Comparison of ENCODE assay signal across 8 cellular contexts in the genomic region with DNA sequence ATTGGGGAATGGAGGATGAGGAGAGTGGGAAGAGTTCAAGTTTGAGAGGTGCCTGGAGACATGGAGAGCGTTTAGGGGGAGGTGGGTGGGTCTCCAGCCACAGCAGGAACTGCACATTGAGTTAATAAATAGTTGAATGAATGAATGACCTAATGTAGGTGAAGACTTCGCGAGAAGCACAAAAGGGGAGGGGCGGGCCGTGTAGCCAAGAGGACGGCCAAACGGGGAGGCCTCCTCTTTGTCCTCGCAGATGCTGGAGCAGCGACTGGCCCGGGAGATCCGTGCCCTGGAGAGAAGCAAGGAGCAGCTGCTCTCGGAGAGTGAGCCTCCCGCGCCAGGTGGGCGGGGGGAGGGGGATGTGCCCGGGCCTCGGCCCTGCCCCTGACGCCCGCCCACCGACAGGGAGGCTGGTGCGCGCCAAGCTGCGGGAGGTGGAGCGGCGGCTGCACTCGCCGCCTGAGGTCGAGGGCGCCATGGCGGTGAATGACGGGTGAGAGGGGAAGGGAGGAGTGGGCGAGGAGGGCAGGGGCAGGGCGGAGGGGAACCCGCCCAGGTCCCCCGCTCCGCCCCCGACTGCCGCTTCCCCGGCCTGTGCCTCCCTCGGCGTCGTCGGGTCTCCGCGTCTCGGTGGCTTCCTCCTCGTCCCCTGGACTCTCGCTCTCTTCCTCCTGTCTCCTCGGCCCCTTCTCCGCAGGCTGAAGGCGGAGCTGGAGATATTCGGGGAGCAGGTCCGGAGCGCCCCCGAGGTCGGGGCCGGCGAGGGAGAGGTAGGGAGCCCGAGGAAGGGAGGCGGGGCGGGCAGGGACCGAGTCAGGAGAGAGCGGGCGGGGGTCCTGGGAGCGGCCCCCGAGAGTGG. TPM values are rescaled to one million over a fixed set of nuclear protein-coding genes. Genes with fewer than 3 reads are reported as not detected.
DNase-seq lines count a peak whose midpoint lies in the region; ATAC-seq and TF ChIP-seq lines count a peak whose summit lies in the region.

No MANE protein-coding gene starts in this region.

- peak overlapping the region; percentile 42 to 65 for H3K4me3 ChIP-seq in body of pancreas

- in situ Hi-C loops in GM13976 (cut with MboI; ENCODE audit: low sequenced_read_pairs, unreplicated experiment), result no loop called here

- H3K36me3 ChIP-seq in body of pancreas (replicated peaks in 1 of 2; ENCODE audit: insufficient read depth in 1 of 2, low read depth in 2 of 2), result no peaks in the 10 kb centered on the region

- WGBS in body of pancreas, 2 donors, result 3% methylated on average over 42 to 55 of the region's 66 CpGs

- no peaks in the 10 kb centered on the region for H3K9me3 ChIP-seq in body of pancreas

- peak overlapping the region; percentile 50 to 74 (median 62) for H3K27ac ChIP-seq in body of pancreas

- TF ChIP-seq CTCF in GM13976 (IDR thresholded peaks at IDR 0.05; ENCODE audit: borderline replicate concordance, control extremely low read depth, extremely low read depth, insufficient read depth, missing control alignments) (no peak), body of pancreas (IDR thresholded peaks at IDR 0.05) (peak in 2 of 7 experiments; percentile 10 to 29)

- intact Hi-C loops in body of pancreas (cut with DNase I) (no loop called here), left colon (cut with DNase I, micrococcal nuclease) (no loop called here)

- no peaks in the 10 kb centered on the region for H3K27me3 ChIP-seq in body of pancreas

- peak; percentile 18 to 43 (median 41) for TF ChIP-seq POLR2A in body of pancreas (IDR thresholded peaks at IDR 0.05)

- peaks cover 16% of the 10 kb centered on the region for H3K4me1 ChIP-seq in body of pancreas

- ATAC-seq in HG02623 (IDR thresholded peaks at IDR 0.05; ENCODE audit: unreplicated experiment) (peak; percentile 70), body of pancreas (peak; percentile 72), left colon (peak; percentile 82)

- DNase-seq in GM13976 (ENCODE audit: low spot score) (peak; percentile 86), NCI-H1417 treated with DMSO at 0.1 percent for 48 hours (lab: John Stamatoyannopoulos, UW) (peak; percentile 76), T1000 (lab: John Stamatoyannopoulos, UW) (peak; percentile 9), body of pancreas (peak; percentile 62 to 75 (median 67)), left colon (peak; percentile 63 to 71), cortex of kidney (lab: John Stamatoyannopoulos, UW) (no peak)
- DNase-seq in stimulated activated CD4-positive, alpha-beta T cell treated with anti-CD3 and anti-CD28 coated beads, TNF-alpha, amount 100 ng/mL, for 1 hour (ENCODE audit: low read depth in 3 of 3, low spot score in 1 of 3), result peak; percentile 15 to 56 (median 53)

RNA-seq across cellular contexts. Expression of gene SYCE1L, which starts 12.9 kb away (rescaled TPM):
- total RNA-seq in body of pancreas (1 to 10 TPM in 1 of 2 donors, not detected in 1; 1.0 TPM), left colon (1 to 10 TPM; 4.7 to 7.4 TPM)

RNA-seq across cellular contexts. Expression of gene MON1B, which starts 21.1 kb away (rescaled TPM):
- total RNA-seq in body of pancreas, result 10 to 100 TPM; 15.6 to 22.4 TPM
- 10 to 100 TPM; 71.6 to 82.3 TPM for total RNA-seq in left colon
